In the genomic region with DNA sequence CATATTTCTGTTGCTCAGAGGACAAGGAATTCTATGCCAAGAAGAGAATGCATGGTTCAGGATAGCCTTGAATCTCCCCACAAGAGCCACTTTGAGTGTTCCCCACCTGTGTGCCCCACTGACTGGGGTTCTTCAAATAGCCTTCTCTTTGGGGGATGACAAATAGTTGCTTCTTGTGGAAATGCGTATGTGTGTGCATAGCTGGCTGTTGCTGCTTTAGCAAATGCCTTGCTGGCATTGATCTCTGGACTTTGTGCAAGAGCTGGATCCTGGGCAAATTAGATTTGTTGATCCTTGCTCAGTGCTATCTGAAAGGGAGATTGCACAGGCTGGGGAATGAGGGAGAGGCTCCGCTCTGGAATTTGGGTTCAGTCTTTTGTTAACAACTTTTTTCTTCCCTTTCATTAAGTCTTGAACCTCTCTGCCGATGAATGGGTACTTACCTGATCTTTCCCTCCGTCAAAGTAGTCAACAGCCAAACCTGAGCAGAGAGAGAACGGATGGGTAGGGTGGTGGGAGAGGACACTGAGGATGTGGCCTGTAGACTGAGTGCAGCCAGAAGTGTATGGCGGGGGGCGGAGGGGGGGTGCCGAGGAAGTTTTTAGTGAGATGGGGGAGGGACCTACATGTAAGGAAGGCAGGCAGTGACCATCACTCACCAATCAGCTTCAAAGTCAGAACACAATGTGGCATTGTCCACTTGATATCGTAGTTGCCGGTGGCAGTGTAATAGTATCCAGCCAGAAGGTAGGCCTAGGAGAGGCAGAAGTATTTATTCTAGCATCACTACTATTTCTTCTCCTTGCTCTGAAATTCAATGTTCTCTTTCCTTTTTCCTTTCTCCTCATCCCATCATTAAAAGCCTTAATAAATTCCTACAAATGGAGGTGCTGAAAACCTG, we compare ENCODE assay signal across 1 cellular context.
TF ChIP-seq lines count a peak whose summit lies in the region.

No MANE protein-coding gene starts in this region.

TF ChIP-seq in HepG2, 621 proteins besides CTCF, POLR2A, EP300 and RAD21 (continued from another document and continues in another):
- no peak for TF ChIP-seq ZNF747 (CRISPR knock-in tag; IDR thresholded peaks at IDR 0.05; ENCODE audit: borderline replicate concordance)
- peak; percentile 66; the same call in 1 of the 2 replicates for TF ChIP-seq CREM (IDR thresholded peaks at IDR 0.05)
- no peak for TF ChIP-seq CREM (CRISPR knock-in tag; IDR thresholded peaks at IDR 0.05)
- TF ChIP-seq HMGA1 (CRISPR knock-in tag; conservative IDR thresholded peaks at IDR 0.05) = no peak
- no peak for TF ChIP-seq ZSCAN12 (CRISPR knock-in tag; IDR thresholded peaks at IDR 0.05)
- TF ChIP-seq SNAPC2 (CRISPR knock-in tag; IDR thresholded peaks at IDR 0.05) = no peak
- TF ChIP-seq ZBTB1 (CRISPR knock-in tag; IDR thresholded peaks at IDR 0.05; ENCODE audit: borderline replicate concordance) = no peak
- no peak for TF ChIP-seq ZNF546 (CRISPR knock-in tag; conservative IDR thresholded peaks at IDR 0.05)
- peak; percentile 80; the same call in 1 of the 2 replicates for TF ChIP-seq DMAP1 (CRISPR knock-in tag; IDR thresholded peaks at IDR 0.05)
- peak; percentile 30; the same call in 1 of the 2 replicates for TF ChIP-seq POLR2AphosphoS5 (IDR thresholded peaks at IDR 0.05; ENCODE audit: low read depth, low read length)
- no peak for TF ChIP-seq ZNF570 (CRISPR knock-in tag; IDR thresholded peaks at IDR 0.05; ENCODE audit: borderline replicate concordance)
- TF ChIP-seq MXI1 (IDR thresholded peaks at IDR 0.05; ENCODE audit: borderline replicate concordance, low read depth, low read length) = no peak
- peak; percentile 57 for TF ChIP-seq THAP11 (CRISPR knock-in tag; IDR thresholded peaks at IDR 0.05)
- no peak; the same call in 1 of the 2 replicates for TF ChIP-seq HOXA5 (CRISPR knock-in tag; IDR thresholded peaks at IDR 0.05)
- TF ChIP-seq, protein P1, sequence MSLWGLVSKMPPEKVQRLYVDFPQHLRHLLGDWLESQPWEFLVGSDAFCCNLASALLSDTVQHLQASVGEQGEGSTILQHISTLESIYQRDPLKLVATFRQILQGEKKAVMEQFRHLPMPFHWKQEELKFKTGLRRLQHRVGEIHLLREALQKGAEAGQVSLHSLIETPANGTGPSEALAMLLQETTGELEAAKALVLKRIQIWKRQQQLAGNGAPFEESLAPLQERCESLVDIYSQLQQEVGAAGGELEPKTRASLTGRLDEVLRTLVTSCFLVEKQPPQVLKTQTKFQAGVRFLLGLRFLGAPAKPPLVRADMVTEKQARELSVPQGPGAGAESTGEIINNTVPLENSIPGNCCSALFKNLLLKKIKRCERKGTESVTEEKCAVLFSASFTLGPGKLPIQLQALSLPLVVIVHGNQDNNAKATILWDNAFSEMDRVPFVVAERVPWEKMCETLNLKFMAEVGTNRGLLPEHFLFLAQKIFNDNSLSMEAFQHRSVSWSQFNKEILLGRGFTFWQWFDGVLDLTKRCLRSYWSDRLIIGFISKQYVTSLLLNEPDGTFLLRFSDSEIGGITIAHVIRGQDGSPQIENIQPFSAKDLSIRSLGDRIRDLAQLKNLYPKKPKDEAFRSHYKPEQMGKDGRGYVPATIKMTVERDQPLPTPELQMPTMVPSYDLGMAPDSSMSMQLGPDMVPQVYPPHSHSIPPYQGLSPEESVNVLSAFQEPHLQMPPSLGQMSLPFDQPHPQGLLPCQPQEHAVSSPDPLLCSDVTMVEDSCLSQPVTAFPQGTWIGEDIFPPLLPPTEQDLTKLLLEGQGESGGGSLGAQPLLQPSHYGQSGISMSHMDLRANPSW (CRISPR knock-in tag; IDR thresholded peaks at IDR 0.05; ENCODE audit: borderline replicate concordance) = no peak
- TF ChIP-seq ZNF292 (CRISPR knock-in tag; IDR thresholded peaks at IDR 0.05; ENCODE audit: borderline replicate concordance, low read depth) = peak; percentile 24; the same call in 1 of the 2 replicates
- TF ChIP-seq, protein P2, sequence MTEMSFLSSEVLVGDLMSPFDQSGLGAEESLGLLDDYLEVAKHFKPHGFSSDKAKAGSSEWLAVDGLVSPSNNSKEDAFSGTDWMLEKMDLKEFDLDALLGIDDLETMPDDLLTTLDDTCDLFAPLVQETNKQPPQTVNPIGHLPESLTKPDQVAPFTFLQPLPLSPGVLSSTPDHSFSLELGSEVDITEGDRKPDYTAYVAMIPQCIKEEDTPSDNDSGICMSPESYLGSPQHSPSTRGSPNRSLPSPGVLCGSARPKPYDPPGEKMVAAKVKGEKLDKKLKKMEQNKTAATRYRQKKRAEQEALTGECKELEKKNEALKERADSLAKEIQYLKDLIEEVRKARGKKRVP (CRISPR knock-in tag; IDR thresholded peaks at IDR 0.05) = peak in 1 of 2 experiments; percentile 31; a peak in 1 of 4 replicates
- TF ChIP-seq, protein P3, sequence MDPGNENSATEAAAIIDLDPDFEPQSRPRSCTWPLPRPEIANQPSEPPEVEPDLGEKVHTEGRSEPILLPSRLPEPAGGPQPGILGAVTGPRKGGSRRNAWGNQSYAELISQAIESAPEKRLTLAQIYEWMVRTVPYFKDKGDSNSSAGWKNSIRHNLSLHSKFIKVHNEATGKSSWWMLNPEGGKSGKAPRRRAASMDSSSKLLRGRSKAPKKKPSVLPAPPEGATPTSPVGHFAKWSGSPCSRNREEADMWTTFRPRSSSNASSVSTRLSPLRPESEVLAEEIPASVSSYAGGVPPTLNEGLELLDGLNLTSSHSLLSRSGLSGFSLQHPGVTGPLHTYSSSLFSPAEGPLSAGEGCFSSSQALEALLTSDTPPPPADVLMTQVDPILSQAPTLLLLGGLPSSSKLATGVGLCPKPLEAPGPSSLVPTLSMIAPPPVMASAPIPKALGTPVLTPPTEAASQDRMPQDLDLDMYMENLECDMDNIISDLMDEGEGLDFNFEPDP (CRISPR knock-in tag; conservative IDR thresholded peaks at IDR 0.05) = no peak
- TF ChIP-seq ZNF563 (CRISPR knock-in tag; IDR thresholded peaks at IDR 0.05) = peak; percentile 58; the same call in 1 of the 2 replicates
- TF ChIP-seq KDM5A (IDR thresholded peaks at IDR 0.05; ENCODE audit: borderline replicate concordance, low read length) = no peak
- TF ChIP-seq, protein P4, sequence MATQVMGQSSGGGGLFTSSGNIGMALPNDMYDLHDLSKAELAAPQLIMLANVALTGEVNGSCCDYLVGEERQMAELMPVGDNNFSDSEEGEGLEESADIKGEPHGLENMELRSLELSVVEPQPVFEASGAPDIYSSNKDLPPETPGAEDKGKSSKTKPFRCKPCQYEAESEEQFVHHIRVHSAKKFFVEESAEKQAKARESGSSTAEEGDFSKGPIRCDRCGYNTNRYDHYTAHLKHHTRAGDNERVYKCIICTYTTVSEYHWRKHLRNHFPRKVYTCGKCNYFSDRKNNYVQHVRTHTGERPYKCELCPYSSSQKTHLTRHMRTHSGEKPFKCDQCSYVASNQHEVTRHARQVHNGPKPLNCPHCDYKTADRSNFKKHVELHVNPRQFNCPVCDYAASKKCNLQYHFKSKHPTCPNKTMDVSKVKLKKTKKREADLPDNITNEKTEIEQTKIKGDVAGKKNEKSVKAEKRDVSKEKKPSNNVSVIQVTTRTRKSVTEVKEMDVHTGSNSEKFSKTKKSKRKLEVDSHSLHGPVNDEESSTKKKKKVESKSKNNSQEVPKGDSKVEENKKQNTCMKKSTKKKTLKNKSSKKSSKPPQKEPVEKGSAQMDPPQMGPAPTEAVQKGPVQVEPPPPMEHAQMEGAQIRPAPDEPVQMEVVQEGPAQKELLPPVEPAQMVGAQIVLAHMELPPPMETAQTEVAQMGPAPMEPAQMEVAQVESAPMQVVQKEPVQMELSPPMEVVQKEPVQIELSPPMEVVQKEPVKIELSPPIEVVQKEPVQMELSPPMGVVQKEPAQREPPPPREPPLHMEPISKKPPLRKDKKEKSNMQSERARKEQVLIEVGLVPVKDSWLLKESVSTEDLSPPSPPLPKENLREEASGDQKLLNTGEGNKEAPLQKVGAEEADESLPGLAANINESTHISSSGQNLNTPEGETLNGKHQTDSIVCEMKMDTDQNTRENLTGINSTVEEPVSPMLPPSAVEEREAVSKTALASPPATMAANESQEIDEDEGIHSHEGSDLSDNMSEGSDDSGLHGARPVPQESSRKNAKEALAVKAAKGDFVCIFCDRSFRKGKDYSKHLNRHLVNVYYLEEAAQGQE (IDR thresholded peaks at IDR 0.05; ENCODE audit: borderline replicate concordance in 1 of 2, low read depth in 1 of 2, low read length in 2 of 2) = no peak
- TF ChIP-seq, protein P5, sequence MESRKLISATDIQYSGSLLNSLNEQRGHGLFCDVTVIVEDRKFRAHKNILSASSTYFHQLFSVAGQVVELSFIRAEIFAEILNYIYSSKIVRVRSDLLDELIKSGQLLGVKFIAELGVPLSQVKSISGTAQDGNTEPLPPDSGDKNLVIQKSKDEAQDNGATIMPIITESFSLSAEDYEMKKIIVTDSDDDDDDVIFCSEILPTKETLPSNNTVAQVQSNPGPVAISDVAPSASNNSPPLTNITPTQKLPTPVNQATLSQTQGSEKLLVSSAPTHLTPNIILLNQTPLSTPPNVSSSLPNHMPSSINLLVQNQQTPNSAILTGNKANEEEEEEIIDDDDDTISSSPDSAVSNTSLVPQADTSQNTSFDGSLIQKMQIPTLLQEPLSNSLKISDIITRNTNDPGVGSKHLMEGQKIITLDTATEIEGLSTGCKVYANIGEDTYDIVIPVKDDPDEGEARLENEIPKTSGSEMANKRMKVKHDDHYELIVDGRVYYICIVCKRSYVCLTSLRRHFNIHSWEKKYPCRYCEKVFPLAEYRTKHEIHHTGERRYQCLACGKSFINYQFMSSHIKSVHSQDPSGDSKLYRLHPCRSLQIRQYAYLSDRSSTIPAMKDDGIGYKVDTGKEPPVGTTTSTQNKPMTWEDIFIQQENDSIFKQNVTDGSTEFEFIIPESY (CRISPR knock-in tag; IDR thresholded peaks at IDR 0.05) = no peak
- no peak for TF ChIP-seq ZSCAN20 (CRISPR knock-in tag; IDR thresholded peaks at IDR 0.05; ENCODE audit: borderline replicate concordance)
- TF ChIP-seq YEATS2 (CRISPR knock-in tag; IDR thresholded peaks at IDR 0.05; ENCODE audit: borderline replicate concordance) = no peak
- no peak for TF ChIP-seq SMYD3 (CRISPR knock-in tag; IDR thresholded peaks at IDR 0.05)
- TF ChIP-seq, protein P6, sequence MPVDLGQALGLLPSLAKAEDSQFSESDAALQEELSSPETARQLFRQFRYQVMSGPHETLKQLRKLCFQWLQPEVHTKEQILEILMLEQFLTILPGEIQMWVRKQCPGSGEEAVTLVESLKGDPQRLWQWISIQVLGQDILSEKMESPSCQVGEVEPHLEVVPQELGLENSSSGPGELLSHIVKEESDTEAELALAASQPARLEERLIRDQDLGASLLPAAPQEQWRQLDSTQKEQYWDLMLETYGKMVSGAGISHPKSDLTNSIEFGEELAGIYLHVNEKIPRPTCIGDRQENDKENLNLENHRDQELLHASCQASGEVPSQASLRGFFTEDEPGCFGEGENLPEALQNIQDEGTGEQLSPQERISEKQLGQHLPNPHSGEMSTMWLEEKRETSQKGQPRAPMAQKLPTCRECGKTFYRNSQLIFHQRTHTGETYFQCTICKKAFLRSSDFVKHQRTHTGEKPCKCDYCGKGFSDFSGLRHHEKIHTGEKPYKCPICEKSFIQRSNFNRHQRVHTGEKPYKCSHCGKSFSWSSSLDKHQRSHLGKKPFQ (CRISPR knock-in tag; IDR thresholded peaks at IDR 0.05; ENCODE audit: insufficient replicate concordance) = no peak
- no peak for TF ChIP-seq HIVEP1 (CRISPR knock-in tag; IDR thresholded peaks at IDR 0.05)
- TF ChIP-seq HCFC1 (IDR thresholded peaks at IDR 0.05; ENCODE audit: low read depth, low read length) = no peak
- no peak for TF ChIP-seq MAFG (CRISPR knock-in tag; IDR thresholded peaks at IDR 0.05)
- no peak for TF ChIP-seq RFXANK (CRISPR knock-in tag; IDR thresholded peaks at IDR 0.05)
- no peak for TF ChIP-seq PAX8 (CRISPR knock-in tag; IDR thresholded peaks at IDR 0.05; ENCODE audit: borderline replicate concordance)
- TF ChIP-seq, protein P7, sequence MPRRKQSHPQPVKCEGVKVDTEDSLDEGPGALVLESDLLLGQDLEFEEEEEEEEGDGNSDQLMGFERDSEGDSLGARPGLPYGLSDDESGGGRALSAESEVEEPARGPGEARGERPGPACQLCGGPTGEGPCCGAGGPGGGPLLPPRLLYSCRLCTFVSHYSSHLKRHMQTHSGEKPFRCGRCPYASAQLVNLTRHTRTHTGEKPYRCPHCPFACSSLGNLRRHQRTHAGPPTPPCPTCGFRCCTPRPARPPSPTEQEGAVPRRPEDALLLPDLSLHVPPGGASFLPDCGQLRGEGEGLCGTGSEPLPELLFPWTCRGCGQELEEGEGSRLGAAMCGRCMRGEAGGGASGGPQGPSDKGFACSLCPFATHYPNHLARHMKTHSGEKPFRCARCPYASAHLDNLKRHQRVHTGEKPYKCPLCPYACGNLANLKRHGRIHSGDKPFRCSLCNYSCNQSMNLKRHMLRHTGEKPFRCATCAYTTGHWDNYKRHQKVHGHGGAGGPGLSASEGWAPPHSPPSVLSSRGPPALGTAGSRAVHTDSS (CRISPR knock-in tag; conservative IDR thresholded peaks at IDR 0.05) = no peak
- no peak for TF ChIP-seq NFATC3 (CRISPR knock-in tag; IDR thresholded peaks at IDR 0.05)
- TF ChIP-seq GATAD1 (CRISPR knock-in tag; IDR thresholded peaks at IDR 0.05) = peak; percentile 47
- no peak for TF ChIP-seq ZBTB3 (CRISPR knock-in tag; IDR thresholded peaks at IDR 0.05; ENCODE audit: borderline replicate concordance, low read depth)
